2 cellular contexts compared by ENCODE assay signal in the genomic region with DNA sequence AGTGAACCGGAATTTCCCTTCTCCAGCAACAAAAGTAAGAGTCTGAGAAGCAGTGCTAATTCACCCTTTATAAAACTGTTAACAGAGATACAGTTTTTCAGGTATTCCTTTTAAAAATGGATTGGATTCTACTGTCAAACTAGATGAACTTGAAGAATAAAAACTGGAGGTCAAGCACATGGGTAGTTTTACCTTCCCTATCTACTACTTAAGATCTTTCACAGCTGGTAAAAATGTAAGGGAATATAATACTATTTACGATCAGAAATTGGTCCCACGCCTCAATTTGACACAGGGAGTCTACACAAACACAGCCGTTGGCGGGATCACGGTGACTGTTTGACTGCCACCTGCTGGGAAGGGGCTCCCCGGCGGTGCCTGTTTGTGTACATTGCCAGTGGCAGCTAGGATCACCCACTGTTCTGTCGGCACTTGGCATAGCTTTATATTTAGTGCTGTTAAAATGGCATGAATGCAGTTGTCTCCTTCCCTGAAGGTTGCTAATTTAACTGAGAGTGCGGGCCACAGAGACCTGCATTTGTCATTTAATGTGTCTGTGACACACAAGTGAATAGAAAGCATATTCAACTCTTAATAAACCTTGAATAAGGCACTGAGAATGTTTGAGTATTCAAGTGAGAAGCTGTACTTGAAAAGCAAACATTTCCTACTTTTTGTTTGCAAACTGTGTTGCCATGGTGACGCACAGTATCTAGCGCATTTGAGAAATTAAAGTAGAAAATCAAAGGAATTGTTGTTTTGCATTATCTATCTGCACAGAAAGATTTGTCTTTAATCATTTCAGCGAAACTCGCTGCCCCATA.
TF ChIP-seq lines count a peak whose summit lies in the region.

No MANE protein-coding gene starts in this region.

TF ChIP-seq in WTC11, 78 proteins besides CTCF, POLR2A, EP300 and RAD21 (continued from another document and continues in another):
- TF ChIP-seq, protein P1, sequence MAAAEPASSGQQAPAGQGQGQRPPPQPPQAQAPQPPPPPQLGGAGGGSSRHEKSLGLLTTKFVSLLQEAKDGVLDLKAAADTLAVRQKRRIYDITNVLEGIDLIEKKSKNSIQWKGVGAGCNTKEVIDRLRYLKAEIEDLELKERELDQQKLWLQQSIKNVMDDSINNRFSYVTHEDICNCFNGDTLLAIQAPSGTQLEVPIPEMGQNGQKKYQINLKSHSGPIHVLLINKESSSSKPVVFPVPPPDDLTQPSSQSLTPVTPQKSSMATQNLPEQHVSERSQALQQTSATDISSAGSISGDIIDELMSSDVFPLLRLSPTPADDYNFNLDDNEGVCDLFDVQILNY (CRISPR knock-in tag; IDR thresholded peaks at IDR 0.05): no peak
- TF ChIP-seq FOXP1 (CRISPR knock-in tag; IDR thresholded peaks at IDR 0.05; ENCODE audit: borderline replicate concordance): no peak
- no peak for TF ChIP-seq NFATC4 (CRISPR knock-in tag; IDR thresholded peaks at IDR 0.05)
- TF ChIP-seq ELF4 (CRISPR knock-in tag; IDR thresholded peaks at IDR 0.05; ENCODE audit: low read depth): no peak
- TF ChIP-seq, protein P2, sequence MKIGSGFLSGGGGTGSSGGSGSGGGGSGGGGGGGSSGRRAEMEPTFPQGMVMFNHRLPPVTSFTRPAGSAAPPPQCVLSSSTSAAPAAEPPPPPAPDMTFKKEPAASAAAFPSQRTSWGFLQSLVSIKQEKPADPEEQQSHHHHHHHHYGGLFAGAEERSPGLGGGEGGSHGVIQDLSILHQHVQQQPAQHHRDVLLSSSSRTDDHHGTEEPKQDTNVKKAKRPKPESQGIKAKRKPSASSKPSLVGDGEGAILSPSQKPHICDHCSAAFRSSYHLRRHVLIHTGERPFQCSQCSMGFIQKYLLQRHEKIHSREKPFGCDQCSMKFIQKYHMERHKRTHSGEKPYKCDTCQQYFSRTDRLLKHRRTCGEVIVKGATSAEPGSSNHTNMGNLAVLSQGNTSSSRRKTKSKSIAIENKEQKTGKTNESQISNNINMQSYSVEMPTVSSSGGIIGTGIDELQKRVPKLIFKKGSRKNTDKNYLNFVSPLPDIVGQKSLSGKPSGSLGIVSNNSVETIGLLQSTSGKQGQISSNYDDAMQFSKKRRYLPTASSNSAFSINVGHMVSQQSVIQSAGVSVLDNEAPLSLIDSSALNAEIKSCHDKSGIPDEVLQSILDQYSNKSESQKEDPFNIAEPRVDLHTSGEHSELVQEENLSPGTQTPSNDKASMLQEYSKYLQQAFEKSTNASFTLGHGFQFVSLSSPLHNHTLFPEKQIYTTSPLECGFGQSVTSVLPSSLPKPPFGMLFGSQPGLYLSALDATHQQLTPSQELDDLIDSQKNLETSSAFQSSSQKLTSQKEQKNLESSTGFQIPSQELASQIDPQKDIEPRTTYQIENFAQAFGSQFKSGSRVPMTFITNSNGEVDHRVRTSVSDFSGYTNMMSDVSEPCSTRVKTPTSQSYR (CRISPR knock-in tag; IDR thresholded peaks at IDR 0.05): no peak
- TF ChIP-seq, protein P3, sequence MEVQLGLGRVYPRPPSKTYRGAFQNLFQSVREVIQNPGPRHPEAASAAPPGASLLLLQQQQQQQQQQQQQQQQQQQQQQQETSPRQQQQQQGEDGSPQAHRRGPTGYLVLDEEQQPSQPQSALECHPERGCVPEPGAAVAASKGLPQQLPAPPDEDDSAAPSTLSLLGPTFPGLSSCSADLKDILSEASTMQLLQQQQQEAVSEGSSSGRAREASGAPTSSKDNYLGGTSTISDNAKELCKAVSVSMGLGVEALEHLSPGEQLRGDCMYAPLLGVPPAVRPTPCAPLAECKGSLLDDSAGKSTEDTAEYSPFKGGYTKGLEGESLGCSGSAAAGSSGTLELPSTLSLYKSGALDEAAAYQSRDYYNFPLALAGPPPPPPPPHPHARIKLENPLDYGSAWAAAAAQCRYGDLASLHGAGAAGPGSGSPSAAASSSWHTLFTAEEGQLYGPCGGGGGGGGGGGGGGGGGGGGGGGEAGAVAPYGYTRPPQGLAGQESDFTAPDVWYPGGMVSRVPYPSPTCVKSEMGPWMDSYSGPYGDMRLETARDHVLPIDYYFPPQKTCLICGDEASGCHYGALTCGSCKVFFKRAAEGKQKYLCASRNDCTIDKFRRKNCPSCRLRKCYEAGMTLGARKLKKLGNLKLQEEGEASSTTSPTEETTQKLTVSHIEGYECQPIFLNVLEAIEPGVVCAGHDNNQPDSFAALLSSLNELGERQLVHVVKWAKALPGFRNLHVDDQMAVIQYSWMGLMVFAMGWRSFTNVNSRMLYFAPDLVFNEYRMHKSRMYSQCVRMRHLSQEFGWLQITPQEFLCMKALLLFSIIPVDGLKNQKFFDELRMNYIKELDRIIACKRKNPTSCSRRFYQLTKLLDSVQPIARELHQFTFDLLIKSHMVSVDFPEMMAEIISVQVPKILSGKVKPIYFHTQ (CRISPR knock-in tag; IDR thresholded peaks at IDR 0.05): no peak
- no peak for TF ChIP-seq NR2C2 (CRISPR knock-in tag; IDR thresholded peaks at IDR 0.05)
- no peak for TF ChIP-seq ZNF671 (CRISPR knock-in tag; IDR thresholded peaks at IDR 0.05)
- TF ChIP-seq, protein P4, sequence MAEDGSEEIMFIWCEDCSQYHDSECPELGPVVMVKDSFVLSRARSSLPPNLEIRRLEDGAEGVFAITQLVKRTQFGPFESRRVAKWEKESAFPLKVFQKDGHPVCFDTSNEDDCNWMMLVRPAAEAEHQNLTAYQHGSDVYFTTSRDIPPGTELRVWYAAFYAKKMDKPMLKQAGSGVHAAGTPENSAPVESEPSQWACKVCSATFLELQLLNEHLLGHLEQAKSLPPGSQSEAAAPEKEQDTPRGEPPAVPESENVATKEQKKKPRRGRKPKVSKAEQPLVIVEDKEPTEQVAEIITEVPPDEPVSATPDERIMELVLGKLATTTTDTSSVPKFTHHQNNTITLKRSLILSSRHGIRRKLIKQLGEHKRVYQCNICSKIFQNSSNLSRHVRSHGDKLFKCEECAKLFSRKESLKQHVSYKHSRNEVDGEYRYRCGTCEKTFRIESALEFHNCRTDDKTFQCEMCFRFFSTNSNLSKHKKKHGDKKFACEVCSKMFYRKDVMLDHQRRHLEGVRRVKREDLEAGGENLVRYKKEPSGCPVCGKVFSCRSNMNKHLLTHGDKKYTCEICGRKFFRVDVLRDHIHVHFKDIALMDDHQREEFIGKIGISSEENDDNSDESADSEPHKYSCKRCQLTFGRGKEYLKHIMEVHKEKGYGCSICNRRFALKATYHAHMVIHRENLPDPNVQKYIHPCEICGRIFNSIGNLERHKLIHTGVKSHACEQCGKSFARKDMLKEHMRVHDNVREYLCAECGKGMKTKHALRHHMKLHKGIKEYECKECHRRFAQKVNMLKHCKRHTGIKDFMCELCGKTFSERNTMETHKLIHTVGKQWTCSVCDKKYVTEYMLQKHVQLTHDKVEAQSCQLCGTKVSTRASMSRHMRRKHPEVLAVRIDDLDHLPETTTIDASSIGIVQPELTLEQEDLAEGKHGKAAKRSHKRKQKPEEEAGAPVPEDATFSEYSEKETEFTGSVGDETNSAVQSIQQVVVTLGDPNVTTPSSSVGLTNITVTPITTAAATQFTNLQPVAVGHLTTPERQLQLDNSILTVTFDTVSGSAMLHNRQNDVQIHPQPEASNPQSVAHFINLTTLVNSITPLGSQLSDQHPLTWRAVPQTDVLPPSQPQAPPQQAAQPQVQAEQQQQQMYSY (CRISPR knock-in tag; IDR thresholded peaks at IDR 0.05): no peak
- TF ChIP-seq TP53 (CRISPR knock-in tag; IDR thresholded peaks at IDR 0.05): no peak
- TF ChIP-seq, protein P5, sequence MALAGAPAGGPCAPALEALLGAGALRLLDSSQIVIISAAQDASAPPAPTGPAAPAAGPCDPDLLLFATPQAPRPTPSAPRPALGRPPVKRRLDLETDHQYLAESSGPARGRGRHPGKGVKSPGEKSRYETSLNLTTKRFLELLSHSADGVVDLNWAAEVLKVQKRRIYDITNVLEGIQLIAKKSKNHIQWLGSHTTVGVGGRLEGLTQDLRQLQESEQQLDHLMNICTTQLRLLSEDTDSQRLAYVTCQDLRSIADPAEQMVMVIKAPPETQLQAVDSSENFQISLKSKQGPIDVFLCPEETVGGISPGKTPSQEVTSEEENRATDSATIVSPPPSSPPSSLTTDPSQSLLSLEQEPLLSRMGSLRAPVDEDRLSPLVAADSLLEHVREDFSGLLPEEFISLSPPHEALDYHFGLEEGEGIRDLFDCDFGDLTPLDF (CRISPR knock-in tag; IDR thresholded peaks at IDR 0.05): no peak
- TF ChIP-seq ESRRA (CRISPR knock-in tag; IDR thresholded peaks at IDR 0.05; ENCODE audit: borderline replicate concordance): no peak

TF ChIP-seq in liver, 16 proteins besides CTCF, POLR2A, EP300 and RAD21 (continued from another document):
- TF ChIP-seq, protein P6, sequence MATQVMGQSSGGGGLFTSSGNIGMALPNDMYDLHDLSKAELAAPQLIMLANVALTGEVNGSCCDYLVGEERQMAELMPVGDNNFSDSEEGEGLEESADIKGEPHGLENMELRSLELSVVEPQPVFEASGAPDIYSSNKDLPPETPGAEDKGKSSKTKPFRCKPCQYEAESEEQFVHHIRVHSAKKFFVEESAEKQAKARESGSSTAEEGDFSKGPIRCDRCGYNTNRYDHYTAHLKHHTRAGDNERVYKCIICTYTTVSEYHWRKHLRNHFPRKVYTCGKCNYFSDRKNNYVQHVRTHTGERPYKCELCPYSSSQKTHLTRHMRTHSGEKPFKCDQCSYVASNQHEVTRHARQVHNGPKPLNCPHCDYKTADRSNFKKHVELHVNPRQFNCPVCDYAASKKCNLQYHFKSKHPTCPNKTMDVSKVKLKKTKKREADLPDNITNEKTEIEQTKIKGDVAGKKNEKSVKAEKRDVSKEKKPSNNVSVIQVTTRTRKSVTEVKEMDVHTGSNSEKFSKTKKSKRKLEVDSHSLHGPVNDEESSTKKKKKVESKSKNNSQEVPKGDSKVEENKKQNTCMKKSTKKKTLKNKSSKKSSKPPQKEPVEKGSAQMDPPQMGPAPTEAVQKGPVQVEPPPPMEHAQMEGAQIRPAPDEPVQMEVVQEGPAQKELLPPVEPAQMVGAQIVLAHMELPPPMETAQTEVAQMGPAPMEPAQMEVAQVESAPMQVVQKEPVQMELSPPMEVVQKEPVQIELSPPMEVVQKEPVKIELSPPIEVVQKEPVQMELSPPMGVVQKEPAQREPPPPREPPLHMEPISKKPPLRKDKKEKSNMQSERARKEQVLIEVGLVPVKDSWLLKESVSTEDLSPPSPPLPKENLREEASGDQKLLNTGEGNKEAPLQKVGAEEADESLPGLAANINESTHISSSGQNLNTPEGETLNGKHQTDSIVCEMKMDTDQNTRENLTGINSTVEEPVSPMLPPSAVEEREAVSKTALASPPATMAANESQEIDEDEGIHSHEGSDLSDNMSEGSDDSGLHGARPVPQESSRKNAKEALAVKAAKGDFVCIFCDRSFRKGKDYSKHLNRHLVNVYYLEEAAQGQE (IDR thresholded peaks at IDR 0.05): no peak
- no peak for TF ChIP-seq SP1 (IDR thresholded peaks at IDR 0.05)
- no peak for TF ChIP-seq TAF1 (conservative IDR thresholded peaks at IDR 0.05)
- TF ChIP-seq FOXA2 (IDR thresholded peaks at IDR 0.05): peak; percentile 38
- TF ChIP-seq JUND (IDR thresholded peaks at IDR 0.05): no peak
- TF ChIP-seq RXRA (IDR thresholded peaks at IDR 0.05): peak in 1 of 2 donors; percentile 10
- TF ChIP-seq, protein P7, sequence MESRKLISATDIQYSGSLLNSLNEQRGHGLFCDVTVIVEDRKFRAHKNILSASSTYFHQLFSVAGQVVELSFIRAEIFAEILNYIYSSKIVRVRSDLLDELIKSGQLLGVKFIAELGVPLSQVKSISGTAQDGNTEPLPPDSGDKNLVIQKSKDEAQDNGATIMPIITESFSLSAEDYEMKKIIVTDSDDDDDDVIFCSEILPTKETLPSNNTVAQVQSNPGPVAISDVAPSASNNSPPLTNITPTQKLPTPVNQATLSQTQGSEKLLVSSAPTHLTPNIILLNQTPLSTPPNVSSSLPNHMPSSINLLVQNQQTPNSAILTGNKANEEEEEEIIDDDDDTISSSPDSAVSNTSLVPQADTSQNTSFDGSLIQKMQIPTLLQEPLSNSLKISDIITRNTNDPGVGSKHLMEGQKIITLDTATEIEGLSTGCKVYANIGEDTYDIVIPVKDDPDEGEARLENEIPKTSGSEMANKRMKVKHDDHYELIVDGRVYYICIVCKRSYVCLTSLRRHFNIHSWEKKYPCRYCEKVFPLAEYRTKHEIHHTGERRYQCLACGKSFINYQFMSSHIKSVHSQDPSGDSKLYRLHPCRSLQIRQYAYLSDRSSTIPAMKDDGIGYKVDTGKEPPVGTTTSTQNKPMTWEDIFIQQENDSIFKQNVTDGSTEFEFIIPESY (IDR thresholded peaks at IDR 0.05): no peak
- no peak for TF ChIP-seq FOXA1 (IDR thresholded peaks at IDR 0.05)
- TF ChIP-seq, protein P8, sequence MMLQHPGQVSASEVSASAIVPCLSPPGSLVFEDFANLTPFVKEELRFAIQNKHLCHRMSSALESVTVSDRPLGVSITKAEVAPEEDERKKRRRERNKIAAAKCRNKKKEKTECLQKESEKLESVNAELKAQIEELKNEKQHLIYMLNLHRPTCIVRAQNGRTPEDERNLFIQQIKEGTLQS (IDR thresholded peaks at IDR 0.05): no peak
